16 cellular contexts compared by ENCODE assay signal in genomic region chr1:50417487-50417886, GRCh38.
DNase-seq lines count a peak whose midpoint lies in the region; TF ChIP-seq lines count a peak whose summit lies in the region.
"Had no signal": no experiment of that assay in that cellular context is flagged by ENCODE, and none has a peak within 500 bp of the region (broad histone marks: within the 10 kb centered on the region; RNA-seq: fewer than 3 reads in every experiment).

No MANE protein-coding gene starts in this region.

- H3K4me3 Mint-ChIP-seq in T-helper 1 cell treated with Interleukin-12 subunit alpha and Interleukin-12 subunit beta and Interleukin-4 antibody, amounts not matched to agents 30 μg/mL and 1 μg/mL, for 36 hours, result no peak overlapping the region
- H3K4me3 Mint-ChIP-seq in nephron progenitor cell, result peak overlapping the region; percentile 59

- H3K27ac ChIP-seq in coronary artery, result no peak overlapping the region
- H3K27ac ChIP-seq in RWPE1, result no peak overlapping the region
- H3K27ac ChIP-seq: C4-2B, gastroesophageal sphincter, pancreas, skin epidermis had no signal

- in situ Hi-C loops in GM13976 (cut with MboI; ENCODE audit: low sequenced_read_pairs, unreplicated experiment), result no loop called here

- H3K4me3 ChIP-seq in coronary artery, result peak overlapping the region; percentile 26
- H3K4me3 ChIP-seq: gastroesophageal sphincter, pancreas, skin epidermis had no signal

- peaks cover 7% of the 10 kb centered on the region for H3K9me3 Mint-ChIP-seq in T-helper 1 cell treated with Interleukin-12 subunit alpha and Interleukin-12 subunit beta and Interleukin-4 antibody, amounts not matched to agents 30 μg/mL and 1 μg/mL, for 36 hours
- H3K9me3 Mint-ChIP-seq in nephron progenitor cell, result peaks cover 20% of the 10 kb centered on the region
- H3K9me3 Mint-ChIP-seq: stimulated activated effector memory CD8-positive, alpha-beta T cell treated with anti-CD3 and anti-CD28 coated beads, Interleukin-12 subunit alpha, Interleukin-12 subunit beta, amount 100 ng/mL, for 72 hours had no signal

- peaks cover 22% of the 10 kb centered on the region for H3K4me1 Mint-ChIP-seq in T-helper 1 cell treated with Interleukin-12 subunit alpha and Interleukin-12 subunit beta and Interleukin-4 antibody, amounts not matched to agents 30 μg/mL and 1 μg/mL, for 36 hours (ENCODE audit: low read depth)
- peaks cover 24% of the 10 kb centered on the region for H3K4me1 Mint-ChIP-seq in nephron progenitor cell

- POLR2A ChIA-PET in RWPE1 (lab: Yijun Ruan, JAX; ENCODE audit: low non-redundant PET), result no interaction called here

- TF ChIP-seq CTCF in GM13976 (IDR thresholded peaks at IDR 0.05; ENCODE audit: borderline replicate concordance, control extremely low read depth, extremely low read depth, insufficient read depth, missing control alignments), result no peak
- no peak for TF ChIP-seq CTCF in coronary artery (IDR thresholded peaks at IDR 0.05)
- TF ChIP-seq CTCF in nephron progenitor cell (IDR thresholded peaks at IDR 0.05), result no peak
- TF ChIP-seq CTCF in RWPE1 (conservative IDR thresholded peaks at IDR 0.05; ENCODE audit: low read depth), result no peak

- CTCF ChIA-PET in RWPE1 (lab: Yijun Ruan, JAX), result no interaction called here

- no peak for DNase-seq in T-helper 1 cell
- peak; percentile 18 for DNase-seq in GM13976 (ENCODE audit: low spot score)
- DNase-seq in coronary artery (ENCODE audit: low spot score), result no peak
- peak; percentile 22 for DNase-seq in nephron progenitor cell
- no peak for DNase-seq in RWPE1 (ENCODE audit: low spot score)
- DNase-seq in NCI-H345 (lab: John Stamatoyannopoulos, UW), result no peak
- DNase-seq in SHP77 treated with DMSO at 0.1 percent for 48 hours (lab: John Stamatoyannopoulos, UW), result no peak
- DNase-seq: amygdala, DMS153, NCI-H146, pancreas had no signal

- peaks cover 10% of the 10 kb centered on the region for H3K36me3 Mint-ChIP-seq in T-helper 1 cell treated with Interleukin-12 subunit alpha and Interleukin-12 subunit beta and Interleukin-4 antibody, amounts not matched to agents 30 μg/mL and 1 μg/mL, for 36 hours (ENCODE audit: low read depth)
- H3K36me3 Mint-ChIP-seq in nephron progenitor cell (ENCODE audit: low read depth), result no peaks in the 10 kb centered on the region

- peak overlapping the region; percentile 49 for H3K27ac Mint-ChIP-seq in T-helper 1 cell treated with Interleukin-12 subunit alpha and Interleukin-12 subunit beta and Interleukin-4 antibody, amounts not matched to agents 30 μg/mL and 1 μg/mL, for 36 hours
- no peak overlapping the region for H3K27ac Mint-ChIP-seq in nephron progenitor cell
- H3K27ac Mint-ChIP-seq: stimulated activated effector memory CD8-positive, alpha-beta T cell treated with anti-CD3 and anti-CD28 coated beads, Interleukin-12 subunit alpha, Interleukin-12 subunit beta, amount 100 ng/mL, for 72 hours had no signal

- peaks cover 78% of the 10 kb centered on the region for H3K27me3 Mint-ChIP-seq in T-helper 1 cell treated with Interleukin-12 subunit alpha and Interleukin-12 subunit beta and Interleukin-4 antibody, amounts not matched to agents 30 μg/mL and 1 μg/mL, for 36 hours (ENCODE audit: low read depth)
- peaks cover 97% of the 10 kb centered on the region for H3K27me3 Mint-ChIP-seq in nephron progenitor cell (ENCODE audit: low read depth, poor library complexity)

Comparison
In these comparisons a context has a peak if more than half of its experiments do, and no peak if none do; other contexts are left out.
1. DNase-seq: peak in GM13976 (single experiment) and nephron progenitor cell (single experiment); none in T-helper 1 cell (0 of 5), coronary artery (single experiment), RWPE1 (single experiment), NCI-H345 (single experiment) and SHP77 treated with DMSO at 0.1 percent for 48 hours (single experiment).